In genomic region chr18:59696311-59697235, GRCh38 we compare ENCODE assay signal across 8 cellular contexts. TPM values are rescaled to one million over a fixed set of nuclear protein-coding genes. Genes with fewer than 3 reads are reported as not detected.
DNase-seq lines count a peak whose midpoint lies in the region; ATAC-seq and TF ChIP-seq lines count a peak whose summit lies in the region.

No MANE protein-coding gene starts in this region.

- ATAC-seq in GM18861 (IDR thresholded peaks at IDR 0.05; ENCODE audit: unreplicated experiment) (peak; percentile 12), HG03103 (IDR thresholded peaks at IDR 0.05; ENCODE audit: low read depth, unreplicated experiment) (peak; percentile 37)

- H3K9me3 ChIP-seq in thyroid gland: no peaks in the 10 kb centered on the region

- no peak for TF ChIP-seq POLR2A in thyroid gland (IDR thresholded peaks at IDR 0.05)

- TF ChIP-seq CTCF in astrocyte of the spinal cord (IDR thresholded peaks at IDR 0.05; ENCODE audit: low read depth, low read length) (no peak), kidney epithelial cell (IDR thresholded peaks at IDR 0.05; ENCODE audit: insufficient read depth, low read length, poor library complexity, severe bottlenecking) (no peak), thyroid gland (IDR thresholded peaks at IDR 0.05) (no peak)

- peak overlapping the region; percentile 76 for H3K4me3 ChIP-seq in astrocyte of the spinal cord (ENCODE audit: low read depth, low read length)
- H3K4me3 ChIP-seq in kidney epithelial cell (ENCODE audit: low read depth, low read length): peak overlapping the region; percentile 60
- H3K4me3 ChIP-seq in thyroid gland (replicated peaks in 1 of 3): peak overlapping the region in 1 of 3 donors; percentile 12

- H3K36me3 ChIP-seq in kidney epithelial cell (ENCODE audit: control insufficient read depth, insufficient read depth, low read length) (no peaks in the 10 kb centered on the region), thyroid gland (no peaks in the 10 kb centered on the region)

- DNase-seq in astrocyte of the spinal cord (ENCODE audit: low read depth, low spot score) (peak; percentile 67), kidney epithelial cell (ENCODE audit: low read depth) (no peak), thyroid gland (peak; percentile 17), NCI-H526 (lab: John Stamatoyannopoulos, UW) (no peak), MV-4-11 (lab: John Stamatoyannopoulos, UW) (no peak), HuH-7 (ENCODE audit: low spot score) (no peak)

- peaks cover 14% of the 10 kb centered on the region for H3K27me3 ChIP-seq in kidney epithelial cell (ENCODE audit: control insufficient read depth, insufficient read depth, low read length)
- peaks cover 6% of the 10 kb centered on the region for H3K27me3 ChIP-seq in thyroid gland

- no peak overlapping the region for H3K27ac ChIP-seq in thyroid gland

- in situ Hi-C loops in astrocyte of the spinal cord (cut with HindIII; ENCODE audit: low sequenced_read_pairs): no loop called here

- 2 to 7% methylated on average over 4 to 44 of the region's 79 CpGs for WGBS in thyroid gland, 2 donors

- intact Hi-C loops in thyroid gland (cut with DNase I): no loop called here

- H3K4me1 ChIP-seq in thyroid gland: peaks cover 14 to 25% of the 10 kb centered on the region in 2 donors

RNA-seq across cellular contexts. Expression of gene CCBE1, which starts 0.7 kb away (rescaled TPM):
- 1.1 and 1.2 TPM in 2 replicates for total RNA-seq in kidney epithelial cell
- total RNA-seq in thyroid gland: 1 to 10 TPM in 2 of 4 donors, under 1 TPM in 2; 0.34 to 9.0 (median 1.1) TPM

Comparison
In these comparisons a context has a peak if more than half of its experiments do, and no peak if none do; other contexts are left out.
1. DNase-seq: peak in astrocyte of the spinal cord (single experiment) and thyroid gland (2 of 2); none in kidney epithelial cell (single experiment), NCI-H526 (0 of 2), MV-4-11 (single experiment) and HuH-7 (single experiment).